In the genomic region with DNA sequence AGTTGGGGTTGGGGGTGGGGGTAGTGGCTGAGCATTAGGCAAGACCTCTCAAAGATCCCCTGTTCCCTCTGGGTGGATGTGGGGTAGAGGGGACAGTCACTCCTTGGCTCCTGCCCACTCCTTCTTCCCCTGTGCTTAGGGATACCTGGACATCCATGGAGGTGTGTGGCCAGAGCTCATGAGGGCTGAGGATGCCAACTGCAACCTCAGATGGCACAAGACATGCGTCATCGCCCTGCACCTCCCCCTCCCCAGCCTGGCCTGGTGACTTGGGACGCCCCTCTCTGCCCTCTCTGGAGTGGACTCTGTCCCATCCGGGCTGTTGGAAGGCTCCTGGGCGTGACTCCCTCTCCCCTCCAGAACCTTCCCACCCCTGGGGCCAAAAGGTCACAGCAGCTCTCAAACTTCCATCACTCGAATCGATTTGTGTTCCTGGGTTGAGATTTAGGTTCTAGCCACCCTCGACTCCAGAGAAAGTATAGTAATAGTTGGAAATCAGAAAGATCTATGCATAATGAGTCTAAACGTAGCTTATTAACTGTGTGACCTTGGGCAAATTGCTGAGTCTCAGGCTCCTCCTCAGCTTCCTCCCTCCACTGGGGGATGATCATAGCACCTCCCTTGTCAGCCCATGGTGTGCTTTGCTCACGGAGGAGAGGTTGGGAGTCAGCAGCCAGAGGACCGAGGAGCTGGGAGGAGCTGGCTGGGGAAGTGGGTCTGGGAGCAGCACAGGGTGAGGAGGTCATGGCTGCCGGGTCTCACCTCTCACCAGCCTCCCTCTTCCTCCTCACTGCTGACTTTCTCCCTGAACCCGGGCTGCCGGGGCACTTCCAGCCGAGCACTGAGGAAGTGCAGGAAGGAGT, we compare ENCODE assay signal across 13 cellular contexts. TPM values are rescaled to one million over a fixed set of nuclear protein-coding genes. Genes with fewer than 3 reads are reported as not detected.
DNase-seq lines count a peak whose midpoint lies in the region; ATAC-seq and TF ChIP-seq lines count a peak whose summit lies in the region.
"Had no signal": no experiment of that assay in that cellular context is flagged by ENCODE, and none has a peak within 500 bp of the region (broad histone marks: within the 10 kb centered on the region; RNA-seq: fewer than 3 reads in every experiment).

No MANE protein-coding gene starts in this region.

- POLR2A ChIA-PET in CD8-positive, alpha-beta memory T cell (lab: Charles Lee): interaction anchor here (1.0 to 1.8 kb wide), 2 partner anchors 15 to 20 kb away, joined by 3 to 7 read pairs; no protein-coding TSS in a partner anchor

- TF ChIP-seq EP300 in suprapubic skin (IDR thresholded peaks at IDR 0.05): no peak

- WGBS in suprapubic skin: 54% methylated on average over 11 of the region's 15 CpGs

- TF ChIP-seq POLR2A in suprapubic skin (IDR thresholded peaks at IDR 0.05): no peak

- H3K4me1 ChIP-seq in CD8-positive, alpha-beta memory T cell (ENCODE audit: insufficient read depth, low read length): peaks cover 75% of the 10 kb centered on the region
- peaks cover 2% of the 10 kb centered on the region for H3K4me1 ChIP-seq in suprapubic skin
- H3K4me1 ChIP-seq: foreskin keratinocyte had no signal

- peak overlapping the region; percentile 91 to 100 (median 98) for H3K27ac Mint-ChIP-seq in CD8-positive, alpha-beta memory T cell
- H3K27ac Mint-ChIP-seq in activated naive CD4-positive, alpha-beta T cell treated with anti-CD3 and anti-CD28 coated beads, Interleukin-2, amount 50 U/mL, for 24 hours: peak overlapping the region; percentile 33
- peak overlapping the region; percentile 78 for H3K27ac Mint-ChIP-seq in neural crest cell (ENCODE audit: unreplicated experiment)

- CTCF ChIA-PET in CD8-positive, alpha-beta memory T cell (lab: Charles Lee): interaction anchor here (0.7 to 6.0 kb wide), 9 partner anchors 7 to 30 kb away, joined by 3 to 26 read pairs (median 4); partner anchors contain the start of gene ARL8A

- H3K27ac ChIP-seq in CD8-positive, alpha-beta memory T cell (ENCODE audit: low read depth, low read length): peak overlapping the region; percentile 97
- H3K27ac ChIP-seq in suprapubic skin: no peak overlapping the region
- H3K27ac ChIP-seq: foreskin keratinocyte had no signal

- peak overlapping the region; percentile 87 for H3K4me3 ChIP-seq in CD8-positive, alpha-beta memory T cell (ENCODE audit: low read length)
- H3K4me3 ChIP-seq in suprapubic skin: no peak overlapping the region
- H3K4me3 ChIP-seq: tibial nerve had no signal

- peak in 2 of 5 donors; percentile 4 to 20 for DNase-seq in CD8-positive, alpha-beta memory T cell
- DNase-seq in MV-4-11 (lab: John Stamatoyannopoulos, UW) (peak; percentile 19), neural crest cell (ENCODE audit: low read depth, low spot score) (no peak), suprapubic skin (ENCODE audit: low spot score in 2 of 2) (no peak), DMS 273 treated with DMSO at 0.1 percent for 48 hours (lab: John Stamatoyannopoulos, UW) (no peak), NCI-H82 (lab: John Stamatoyannopoulos, UW) (no peak)
- DNase-seq: DMS153, foreskin keratinocyte had no signal

- H3K9me3 Mint-ChIP-seq in CD8-positive, alpha-beta memory T cell: no peaks in the 10 kb centered on the region
- no peaks in the 10 kb centered on the region for H3K9me3 Mint-ChIP-seq in activated naive CD4-positive, alpha-beta T cell treated with anti-CD3 and anti-CD28 coated beads, Interleukin-2, amount 50 U/mL, for 24 hours
- no peaks in the 10 kb centered on the region for H3K9me3 Mint-ChIP-seq in neural crest cell

- ATAC-seq in GM21360 (IDR thresholded peaks at IDR 0.05; ENCODE audit: unreplicated experiment): no peak
- ATAC-seq: foreskin keratinocyte had no signal

- no peaks in the 10 kb centered on the region for H3K9me3 ChIP-seq in CD8-positive, alpha-beta memory T cell (ENCODE audit: low read length)
- no peaks in the 10 kb centered on the region for H3K9me3 ChIP-seq in suprapubic skin
- H3K9me3 ChIP-seq: tibial nerve had no signal

- H3K36me3 ChIP-seq in CD8-positive, alpha-beta memory T cell (ENCODE audit: insufficient read depth, low read length): peaks cover 4% of the 10 kb centered on the region
- H3K36me3 ChIP-seq in suprapubic skin: no peaks in the 10 kb centered on the region
- H3K36me3 ChIP-seq: tibial nerve had no signal

- H3K36me3 Mint-ChIP-seq in CD8-positive, alpha-beta memory T cell: peaks cover 0 to 19% (median under 1%) of the 10 kb centered on the region in 3 donors
- H3K36me3 Mint-ChIP-seq in activated naive CD4-positive, alpha-beta T cell treated with anti-CD3 and anti-CD28 coated beads, Interleukin-2, amount 50 U/mL, for 24 hours: peaks cover 2% of the 10 kb centered on the region
- no peaks in the 10 kb centered on the region for H3K36me3 Mint-ChIP-seq in neural crest cell (ENCODE audit: low read depth)

- H3K27me3 Mint-ChIP-seq in CD8-positive, alpha-beta memory T cell: peaks cover 0 to 2% of the 10 kb centered on the region in 2 donors
- no peaks in the 10 kb centered on the region for H3K27me3 Mint-ChIP-seq in activated naive CD4-positive, alpha-beta T cell treated with anti-CD3 and anti-CD28 coated beads, Interleukin-2, amount 50 U/mL, for 24 hours
- H3K27me3 Mint-ChIP-seq in neural crest cell (ENCODE audit: low read depth): no peaks in the 10 kb centered on the region

- TF ChIP-seq CTCF in neural crest cell (conservative IDR thresholded peaks at IDR 0.05) (no peak), suprapubic skin (IDR thresholded peaks at IDR 0.05) (no peak)

- H3K4me3 Mint-ChIP-seq in CD8-positive, alpha-beta memory T cell: peak overlapping the region; percentile 91 to 100 (median 96)
- H3K4me3 Mint-ChIP-seq in activated naive CD4-positive, alpha-beta T cell treated with anti-CD3 and anti-CD28 coated beads, Interleukin-2, amount 50 U/mL, for 24 hours: peak overlapping the region; percentile 33
- no peak overlapping the region for H3K4me3 Mint-ChIP-seq in neural crest cell

- peaks cover 76 to 95% (median 89%) of the 10 kb centered on the region in 3 donors for H3K4me1 Mint-ChIP-seq in CD8-positive, alpha-beta memory T cell
- H3K4me1 Mint-ChIP-seq in activated naive CD4-positive, alpha-beta T cell treated with anti-CD3 and anti-CD28 coated beads, Interleukin-2, amount 50 U/mL, for 24 hours: peaks cover 76% of the 10 kb centered on the region
- peaks cover 21% of the 10 kb centered on the region for H3K4me1 Mint-ChIP-seq in neural crest cell

- H3K27me3 ChIP-seq in CD8-positive, alpha-beta memory T cell (ENCODE audit: insufficient read depth, low read length, poor library complexity, severe bottlenecking): no peaks in the 10 kb centered on the region
- H3K27me3 ChIP-seq in suprapubic skin: no peaks in the 10 kb centered on the region
- H3K27me3 ChIP-seq: tibial nerve had no signal

RNA-seq across cellular contexts. Expression of gene PTPN7, which starts 2.2 kb away (rescaled TPM):
- total RNA-seq in CD8-positive, alpha-beta memory T cell: 100 to 1,000 TPM; 446 to 449 TPM
- 91.4 TPM for polyA plus RNA-seq in CD8-positive, alpha-beta memory T cell
- total RNA-seq in neural crest cell: not detected in 2 replicates
- 1 to 10 TPM in 1 of 4 donors, under 1 TPM in 2, not detected in 1; 0.42 to 2.7 (median 0.60) TPM for total RNA-seq in suprapubic skin
- total RNA-seq: bronchial epithelial cell, foreskin keratinocyte, lung microvascular endothelial cell had no signal
- polyA plus RNA-seq: foreskin keratinocyte had no signal

RNA-seq across cellular contexts. Expression of gene ARL8A, which starts 18.1 kb away (rescaled TPM):
- total RNA-seq in CD8-positive, alpha-beta memory T cell: 10 to 100 TPM; 50.2 to 51.4 TPM
- polyA plus RNA-seq in CD8-positive, alpha-beta memory T cell: 12.3 TPM
- total RNA-seq in neural crest cell (50.9 and 57.3 TPM in 2 replicates), suprapubic skin (10 to 100 TPM; 41.1 to 46.3 (median 43.0) TPM)

RNA-seq across cellular contexts. Expression of gene LGR6, which starts 30.9 kb away (rescaled TPM):
- under 1 TPM; 0.40 to 0.53 TPM for total RNA-seq in CD8-positive, alpha-beta memory T cell
- polyA plus RNA-seq in CD8-positive, alpha-beta memory T cell: 3.1 TPM
- total RNA-seq in neural crest cell (0.16 and 0.91 TPM in 2 replicates), suprapubic skin (1 to 10 TPM; 1.6 to 4.9 (median 4.1) TPM)
- total RNA-seq: bronchial epithelial cell, lung microvascular endothelial cell had no signal

RNA-seq across cellular contexts. Expression of gene GPR37L1, which starts 39.9 kb away (rescaled TPM):
- not detected for total RNA-seq in CD8-positive, alpha-beta memory T cell
- 0.08 TPM for polyA plus RNA-seq in CD8-positive, alpha-beta memory T cell
- total RNA-seq in neural crest cell: 0.05 TPM in 1 of 2 replicates, not detected in the other
- not detected for total RNA-seq in suprapubic skin
- total RNA-seq: bronchial epithelial cell, foreskin keratinocyte had no signal

Comparison
In these comparisons a context has a peak if more than half of its experiments do, and no peak if none do; other contexts are left out.
1. H3K27ac Mint-ChIP-seq: peak in every context shown above with its lines; median percentile 98 in CD8-positive, alpha-beta memory T cell; 78 in neural crest cell; 33 in activated naive CD4-positive, alpha-beta T cell treated with anti-CD3 and anti-CD28 coated beads, Interleukin-2, amount 50 U/mL, for 24 hours.
2. RNA of gene PTPN7, which starts 2.2 kb away (total RNA-seq): 446 to 449 TPM in CD8-positive, alpha-beta memory T cell; 0.42 to 2.7 TPM in suprapubic skin and not detected in neural crest cell; every median in the first group is over 100 times any median in the second.